In genomic region chr13:36858285-36858684, GRCh38 we compare ENCODE assay signal across 9 cellular contexts. TPM values are rescaled to one million over a fixed set of nuclear protein-coding genes. Genes with fewer than 3 reads are reported as not detected.
DNase-seq lines count a peak whose midpoint lies in the region; ATAC-seq, FAIRE-seq and TF ChIP-seq lines count a peak whose summit lies in the region.
"Had no signal": no experiment of that assay in that cellular context is flagged by ENCODE, and none has a peak within 500 bp of the region (broad histone marks: within the 10 kb centered on the region; RNA-seq: fewer than 3 reads in every experiment).

No MANE protein-coding gene starts in this region.

- TF ChIP-seq POLR2A in upper lobe of left lung (IDR thresholded peaks at IDR 0.05): no peak

- H3K27ac ChIP-seq in ascending aorta: no peak overlapping the region
- no peak overlapping the region for H3K27ac ChIP-seq in keratinocyte (ENCODE audit: control insufficient read depth, insufficient read depth, low read length)
- H3K27ac ChIP-seq in upper lobe of left lung: no peak overlapping the region

- H3K36me3 Mint-ChIP-seq in activated naive CD4-positive, alpha-beta T cell treated with anti-CD3 and anti-CD28 coated beads, Interleukin-2, amount 10 ng/mL, durations not matched to agents 7 days and 5 days: no peaks in the 10 kb centered on the region

- dilution Hi-C loops in keratinocyte (cut with MboI; ENCODE audit: extremely low pct_ligation_motif_present, low sequenced_read_pairs): no loop called here

- H3K27me3 ChIP-seq in ascending aorta (no peaks in the 10 kb centered on the region), keratinocyte (ENCODE audit: control insufficient read depth, extremely low read depth, insufficient read depth, low read length) (no peaks in the 10 kb centered on the region), upper lobe of left lung (no peaks in the 10 kb centered on the region)

- no peak for TF ChIP-seq EP300 in upper lobe of left lung (IDR thresholded peaks at IDR 0.05)

- peaks cover 13% of the 10 kb centered on the region for H3K4me1 Mint-ChIP-seq in activated naive CD4-positive, alpha-beta T cell treated with anti-CD3 and anti-CD28 coated beads, Interleukin-2, amount 10 ng/mL, durations not matched to agents 7 days and 5 days

- H3K9me1 ChIP-seq in keratinocyte (ENCODE audit: control insufficient read depth, extremely low read depth, insufficient read depth, low read length): no peaks in the 10 kb centered on the region

- H3K27me3 Mint-ChIP-seq in activated naive CD4-positive, alpha-beta T cell treated with anti-CD3 and anti-CD28 coated beads, Interleukin-2, amount 10 ng/mL, durations not matched to agents 7 days and 5 days: peaks cover 24% of the 10 kb centered on the region

- H3K36me3 ChIP-seq in ascending aorta (peaks cover 21 to 45% of the 10 kb centered on the region in 2 donors), keratinocyte (ENCODE audit: control insufficient read depth in 2 of 2, extremely low read depth in 1 of 2, insufficient read depth in 2 of 2, low read length in 2 of 2) (no peaks in the 10 kb centered on the region), upper lobe of left lung (peaks cover 0 to 6% (median 0%) of the 10 kb centered on the region in 4 donors)

- no peaks in the 10 kb centered on the region for H3K9me3 ChIP-seq in ascending aorta
- no peaks in the 10 kb centered on the region for H3K9me3 ChIP-seq in keratinocyte (ENCODE audit: control insufficient read depth, low read depth, low read length)
- no peaks in the 10 kb centered on the region for H3K9me3 ChIP-seq in upper lobe of left lung

- WGBS in upper lobe of left lung, 2 donors: 38 to 43% methylated on average over 3 of the region's 3 CpGs

- no peak for DNase-seq in activated naive CD4-positive, alpha-beta T cell treated with anti-CD3 and anti-CD28 coated beads, Interleukin-2, amount 10 ng/mL, durations not matched to agents 7 days and 5 days
- DNase-seq in activated naive CD4-positive, alpha-beta T cell (lab: John Stamatoyannopoulos, UW): no peak
- DNase-seq in NCI-H2171 treated with DMSO at 0.1 percent for 48 hours (lab: John Stamatoyannopoulos, UW) (peak; percentile 55), ascending aorta (ENCODE audit: low spot score in 2 of 2) (no peak), keratinocyte (ENCODE audit: low read depth, low spot score) (no peak), upper lobe of left lung (no peak)
- DNase-seq in stimulated activated CD4-positive, alpha-beta T cell treated with anti-CD3 and anti-CD28 coated beads, Interleukin-1b, Interleukin-23, amount 100 ng/mL, for 48 hours: no peak

- peaks cover 0 to 2% of the 10 kb centered on the region in 2 donors for H3K4me1 ChIP-seq in ascending aorta
- H3K4me1 ChIP-seq in keratinocyte (ENCODE audit: control insufficient read depth, extremely low read depth, insufficient read depth, low read length): no peaks in the 10 kb centered on the region
- H3K4me1 ChIP-seq in upper lobe of left lung: peaks cover 0 to 6% (median 1%) of the 10 kb centered on the region in 4 donors

- no peaks in the 10 kb centered on the region for H4K20me1 ChIP-seq in keratinocyte (ENCODE audit: control insufficient read depth, extremely low read depth, insufficient read depth, low read length)

- no peaks in the 10 kb centered on the region for H3K9me3 Mint-ChIP-seq in activated naive CD4-positive, alpha-beta T cell treated with anti-CD3 and anti-CD28 coated beads, Interleukin-2, amount 10 ng/mL, durations not matched to agents 7 days and 5 days

- peak; percentile 12 to 62 (median 38) for TF ChIP-seq CTCF in ascending aorta (IDR thresholded peaks at IDR 0.05)
- TF ChIP-seq CTCF in keratinocyte (optimal IDR thresholded peaks at IDR 0.05 in 1 of 3, IDR thresholded peaks at IDR 0.05 in 1 of 3, conservative IDR thresholded peaks at IDR 0.05 in 1 of 3; ENCODE audit: extremely low read depth in 1 of 3, insufficient read depth in 2 of 3, low read length in 3 of 3): peak; percentile 47 to 53 (median 52)
- peak in 4 of 6 experiments; percentile 35 to 41 (median 37) for TF ChIP-seq CTCF in upper lobe of left lung (IDR thresholded peaks at IDR 0.05)

- no peak overlapping the region for H3K4me3 ChIP-seq in ascending aorta
- H3K4me3 ChIP-seq in keratinocyte (ENCODE audit: control insufficient read depth in 2 of 3, extremely low read depth in 1 of 3, insufficient read depth in 2 of 3, low read depth in 1 of 3, low read length in 3 of 3): no peak overlapping the region
- no peak overlapping the region for H3K4me3 ChIP-seq in upper lobe of left lung

- no peaks in the 10 kb centered on the region for H3K79me2 ChIP-seq in keratinocyte (ENCODE audit: control insufficient read depth, insufficient read depth, low read length)

- peak; percentile 63 for ATAC-seq in HG02623 (IDR thresholded peaks at IDR 0.05; ENCODE audit: unreplicated experiment)
- ATAC-seq in upper lobe of left lung (ENCODE audit: low FRiP score in 2 of 2): peak in 1 of 2 donors; percentile 34

- peak overlapping the region; percentile 28 for H3K27ac Mint-ChIP-seq in activated naive CD4-positive, alpha-beta T cell treated with anti-CD3 and anti-CD28 coated beads, Interleukin-2, amount 10 ng/mL, durations not matched to agents 7 days and 5 days

- CTCF ChIA-PET in activated naive CD4-positive, alpha-beta T cell treated with anti-CD3 and anti-CD28 coated beads, Interleukin-2, amount 10 ng/mL, durations not matched to agents 7 days and 5 days (lab: Charles Lee): interaction anchor here (1.0 to 6.2 kb wide), 6 partner anchors 13 to 140 kb away, joined by 3 to 45 read pairs (median 4); no protein-coding TSS in a partner anchor

- FAIRE-seq in keratinocyte (lab: Jason Lieb, UNC): no peak
- FAIRE-seq: colon had no signal

- H3K9ac ChIP-seq in keratinocyte (ENCODE audit: control insufficient read depth, extremely low read depth, insufficient read depth, low read length): no peak overlapping the region

- no peak overlapping the region for H2AFZ ChIP-seq in keratinocyte (ENCODE audit: control insufficient read depth, low read length)

- H3K4me2 ChIP-seq in keratinocyte (ENCODE audit: control insufficient read depth, extremely low read depth, insufficient read depth, low read depth, low read length): no peak overlapping the region

- intact Hi-C loops in ascending aorta (cut with DNase I): loop anchor here (1.0 kb wide), 1 partner anchor 123 kb away; no protein-coding TSS in a partner anchor

- no peak overlapping the region for H3K4me3 Mint-ChIP-seq in activated naive CD4-positive, alpha-beta T cell treated with anti-CD3 and anti-CD28 coated beads, Interleukin-2, amount 10 ng/mL, durations not matched to agents 7 days and 5 days

RNA-seq across cellular contexts. Expression of gene RFXAP, which starts 39.3 kb away (rescaled TPM):
- total RNA-seq in ascending aorta (5.9 TPM), upper lobe of left lung (10 to 100 TPM in 1 of 6 donors, 1 to 10 TPM in 5; 4.3 to 12.0 (median 6.7) TPM)
- 1.0 to 2.8 TPM (median 1.4 TPM) in 3 replicates for polyA plus RNA-seq in keratinocyte
- polyA plus RNA-seq in keratinocyte (2011; ENCODE audit: low read depth): 0.64 TPM
- polyA plus RNA-seq in keratinocyte (2011; cell fraction: cytosol; rRNA removed): 0.87 and 1.5 TPM in 2 replicates
- 2.9 and 3.3 TPM in 2 replicates for polyA plus RNA-seq in keratinocyte (2011; cell fraction: nucleus; rRNA removed)
- polyA plus RNA-seq in keratinocyte (2012; ENCODE audit: low replicate concordance): 1.1 and 1.4 TPM in 2 replicates
- polyA minus RNA-seq in keratinocyte: 0.29 to 0.49 TPM (median 0.43 TPM) in 3 replicates
- 0.77 TPM for polyA minus RNA-seq in keratinocyte (2011; cell fraction: cytosol; rRNA and poly(A)+ RNA removed)
- polyA minus RNA-seq in keratinocyte (2011; cell fraction: nucleus; rRNA and poly(A)+ RNA removed): 0.21 and 0.54 TPM in 2 replicates
